26 cellular contexts compared by ENCODE assay signal in genomic region chr13:50384724-50385123, GRCh38.
"Had no signal": no experiment of that assay in that cellular context is flagged by ENCODE, and none has a peak within 500 bp of the region (broad histone marks: within the 10 kb centered on the region; RNA-seq: fewer than 3 reads in every experiment).

No MANE protein-coding gene starts in this region.

- ATAC-seq: activated CD4-positive, CD25-positive, alpha-beta regulatory T cell treated with anti-CD3 and anti-CD28 coated beads, Interleukin-2, amount 50 U/mL, for 24 hours had no signal

- H3K4me3 ChIP-seq: esophagus squamous epithelium, left ventricle myocardium inferior, lung, right atrium auricular region, tibial nerve had no signal

- H3K27ac Mint-ChIP-seq: activated naive CD4-positive, alpha-beta T cell treated with anti-CD3 and anti-CD28 coated beads for 36 hours; activated naive CD8-positive, alpha-beta T cell treated with anti-CD3 and anti-CD28 coated beads for 36 hours; activated T-helper 1 cell treated with anti-CD3 and anti-CD28 coated beads, Interleukin-12 subunit alpha, Interleukin-12 subunit beta, Interleukin-2, Interleukin-4 antibody, amounts not matched to agents 30 ng/mL and 10 ng/mL and 1 ng/mL, durations not matched to agents 14 hours and 24 hours and 36 hours; nephron progenitor cell had no signal

- H3K27me3 Mint-ChIP-seq: activated naive CD8-positive, alpha-beta T cell treated with anti-CD3 and anti-CD28 coated beads for 36 hours had no signal

- DNase-seq: activated CD4-positive, alpha-beta T cell treated with anti-CD3 and anti-CD28 coated beads for 48 hours; activated CD4-positive, alpha-beta T cell treated with anti-CD3 and anti-CD28 coated beads, Interleukin-2, amount 50 U/mL, for 48 hours; activated CD8-positive, alpha-beta memory T cell treated with anti-CD3 and anti-CD28 coated beads for 24 hours; activated effector memory CD4-positive, alpha-beta T cell treated with anti-CD3 and anti-CD28 coated beads, Interleukin-2, amount 50 U/mL, for 16 hours; activated naive CD4-positive, alpha-beta T cell treated with anti-CD3 and anti-CD28 coated beads for 36 hours; activated naive CD8-positive, alpha-beta T cell treated with anti-CD3 and anti-CD28 coated beads for 36 hours; amniotic stem cell; caudate nucleus; esophagus squamous epithelium; foreskin melanocyte; glutamatergic neuron; islet precursor cell; left ventricle myocardium inferior; mesendoderm; nephron progenitor cell; stimulated activated CD4-positive, alpha-beta T cell treated with anti-CD3 and anti-CD28 coated beads, Interleukin-2, amount 100 ng/mL, for 48 hours; stimulated activated naive CD4-positive, alpha-beta T cell treated with Interleukin-2 at 50 U/mL for 16 hours; T-helper 9 cell; WERI-Rb-1 had no signal

- H3K4me1 Mint-ChIP-seq: activated naive CD8-positive, alpha-beta T cell treated with anti-CD3 and anti-CD28 coated beads for 36 hours had no signal

- H3K27me3 ChIP-seq: esophagus squamous epithelium, right atrium auricular region, tibial nerve had no signal

- H3K27ac ChIP-seq: esophagus squamous epithelium, left ventricle myocardium inferior, parathyroid adenoma, right atrium auricular region, tibial nerve, WERI-Rb-1 had no signal

- H3K4me1 ChIP-seq: parathyroid adenoma had no signal

- H3K36me3 ChIP-seq: esophagus squamous epithelium, left ventricle myocardium inferior, right atrium auricular region, tibial nerve, WERI-Rb-1 had no signal

- H3K4me3 Mint-ChIP-seq: activated naive CD4-positive, alpha-beta T cell treated with anti-CD3 and anti-CD28 coated beads for 36 hours; activated naive CD8-positive, alpha-beta T cell treated with anti-CD3 and anti-CD28 coated beads for 36 hours; activated T-helper 1 cell treated with anti-CD3 and anti-CD28 coated beads, Interleukin-12 subunit alpha, Interleukin-12 subunit beta, Interleukin-2, Interleukin-4 antibody, amounts not matched to agents 30 ng/mL and 10 ng/mL and 1 ng/mL, durations not matched to agents 14 hours and 24 hours and 36 hours; nephron progenitor cell had no signal

- FAIRE-seq: TTC549 had no signal
